1 cellular context compared by ENCODE assay signal in genomic region chr1:16391408-16391807, GRCh38.
TF ChIP-seq lines count a peak whose summit lies in the region.

No MANE protein-coding gene starts in this region.

TF ChIP-seq in HCT116, 20 proteins besides CTCF, POLR2A, EP300 and RAD21:
- no peak for TF ChIP-seq ATF3 (IDR thresholded peaks at IDR 0.05)
- 0 out of 2 replicates have a peak, but pooled peaks have one; percentile 12 for TF ChIP-seq CEBPB (IDR thresholded peaks at IDR 0.05; ENCODE audit: low read depth)
